Comparison of ENCODE assay signal across 8 cellular contexts in the genomic region with DNA sequence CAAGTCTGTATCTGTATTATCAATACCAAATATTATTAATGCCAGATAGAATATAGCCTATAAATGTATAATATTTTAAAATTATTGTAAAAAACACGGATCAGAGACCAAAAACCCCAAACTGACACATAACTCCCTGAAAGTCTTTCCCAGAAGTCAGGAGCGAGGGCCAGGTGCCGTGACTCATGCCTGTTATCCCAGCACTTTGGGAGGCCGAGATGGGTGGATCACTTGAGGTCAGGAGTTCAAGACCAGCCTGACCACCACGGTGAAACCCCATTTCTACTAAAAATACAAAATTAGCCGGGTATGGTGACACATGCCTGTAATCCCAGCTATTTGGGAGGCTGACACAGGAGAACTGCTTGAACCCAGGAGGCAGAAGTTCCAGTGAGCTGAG. TPM values are rescaled to one million over a fixed set of nuclear protein-coding genes. Genes with fewer than 3 reads are reported as not detected.
DNase-seq lines count a peak whose midpoint lies in the region; ATAC-seq and TF ChIP-seq lines count a peak whose summit lies in the region.
"Not testable (repeated sequence)": the region's sequence is repeated elsewhere in the genome, so short reads cannot be mapped to it uniquely, and the experiment has no call there.

No MANE protein-coding gene starts in this region.

- not testable (repeated sequence) for TF ChIP-seq POLR2A in gastroesophageal sphincter (IDR thresholded peaks at IDR 0.05)

- intact Hi-C loops in mammary epithelial cell (cut with micrococcal nuclease), result not testable (repeated sequence)

- dilution Hi-C loops in mammary epithelial cell (cut with HindIII; ENCODE audit: low sequenced_read_pairs), result not testable (repeated sequence)

- peak overlapping the region; percentile 46 for H3K9ac ChIP-seq in mammary epithelial cell (ENCODE audit: insufficient read depth, low read length)

- peak overlapping the region; percentile 37 for H3K4me2 ChIP-seq in mammary epithelial cell (ENCODE audit: insufficient read depth, low read depth, low read length)

- not testable (repeated sequence) for H3K9me3 Mint-ChIP-seq in activated naive CD8-positive, alpha-beta T cell (ENCODE audit: low read depth); natural killer cell treated with Interleukin-12 subunit alpha and Interleukin-12 subunit beta and Interleukin-15 and Interleukin-18, amount 100 ng/mL, for 72 hours; stimulated activated naive CD8-positive, alpha-beta T cell treated with anti-CD3 and anti-CD28 coated beads, Interleukin-15, Interleukin-2, amounts not matched to agents 100 ng/mL and 50 ng/mL, for 24 hours

- in situ Hi-C loops in mammary epithelial cell (cut with MboI; ENCODE audit: low sequenced_read_pairs in 2 of 2), result not testable (repeated sequence)

- H3K27ac ChIP-seq in ACC112 (ENCODE audit: low read depth, low read length), result peak overlapping the region; percentile 96
- peak overlapping the region; percentile 84 for H3K27ac ChIP-seq in mammary epithelial cell (ENCODE audit: insufficient read depth, low read depth, low read length)
- peak overlapping the region in 3 of 4 donors; percentile 5 to 47 (median 29) for H3K27ac ChIP-seq in gastroesophageal sphincter

- peak; percentile 10; the same call in 2 of the 3 replicates for ATAC-seq in SK-N-SH treated with all-trans-retinoic acid at 6 μM for 48 hours
- ATAC-seq in gastroesophageal sphincter; natural killer cell treated with Interleukin-12 subunit alpha and Interleukin-12 subunit beta and Interleukin-15 and Interleukin-18, amount 100 ng/mL, for 72 hours: not testable (repeated sequence)

- peaks cover 71% of the 10 kb centered on the region for H3K4me1 Mint-ChIP-seq in activated naive CD8-positive, alpha-beta T cell (ENCODE audit: low read depth)
- H3K4me1 Mint-ChIP-seq in natural killer cell treated with Interleukin-12 subunit alpha and Interleukin-12 subunit beta and Interleukin-15 and Interleukin-18, amount 100 ng/mL, for 72 hours (ENCODE audit: low read depth in 2 of 2), result peaks cover 63 to 68% of the 10 kb centered on the region in 2 donors
- peaks cover 87% of the 10 kb centered on the region for H3K4me1 Mint-ChIP-seq in stimulated activated naive CD8-positive, alpha-beta T cell treated with anti-CD3 and anti-CD28 coated beads, Interleukin-15, Interleukin-2, amounts not matched to agents 100 ng/mL and 50 ng/mL, for 24 hours (ENCODE audit: low read depth)

- CTCF ChIA-PET in mammary epithelial cell (lab: Charles Lee; ENCODE audit: low non-redundant PET), result not testable (repeated sequence)

- not testable (repeated sequence) for TF ChIP-seq EP300 in gastroesophageal sphincter (IDR thresholded peaks at IDR 0.05)

- not testable (repeated sequence) for TF ChIP-seq CTCF in mammary epithelial cell (conservative IDR thresholded peaks at IDR 0.05 in 1 of 2, IDR thresholded peaks at IDR 0.05 in 1 of 2; ENCODE audit: extremely low read depth in 1 of 2, insufficient read depth in 1 of 2, low read depth in 1 of 2, low read length in 2 of 2); gastroesophageal sphincter (IDR thresholded peaks at IDR 0.05)

- H3K27me3 Mint-ChIP-seq in activated naive CD8-positive, alpha-beta T cell; natural killer cell treated with Interleukin-12 subunit alpha and Interleukin-12 subunit beta and Interleukin-15 and Interleukin-18, amount 100 ng/mL, for 72 hours; stimulated activated naive CD8-positive, alpha-beta T cell treated with anti-CD3 and anti-CD28 coated beads, Interleukin-15, Interleukin-2, amounts not matched to agents 100 ng/mL and 50 ng/mL, for 24 hours: not testable (repeated sequence)

- H3K36me3 ChIP-seq in ACC112 (ENCODE audit: insufficient read depth, low read length), result peaks cover 34% of the 10 kb centered on the region
- H3K36me3 ChIP-seq in mammary epithelial cell (ENCODE audit: insufficient read depth, low read length), result peaks cover 17% of the 10 kb centered on the region
- H3K36me3 ChIP-seq in gastroesophageal sphincter, result peaks cover 0 to 23% of the 10 kb centered on the region in 2 donors

- H3K4me1 ChIP-seq in ACC112 (ENCODE audit: control insufficient read depth, insufficient read depth, low read length, unreplicated experiment) (peaks cover 54% of the 10 kb centered on the region), mammary epithelial cell (ENCODE audit: insufficient read depth, low read length) (peaks cover 28% of the 10 kb centered on the region), gastroesophageal sphincter (peaks cover 9 to 51% (median 20%) of the 10 kb centered on the region in 3 donors)

- H3K9me3 ChIP-seq in mammary epithelial cell (replicated peaks; ENCODE audit: insufficient read depth, low read length), result not testable (repeated sequence)
- H3K9me3 ChIP-seq in gastroesophageal sphincter, result peaks cover 0 to 19% (median 0%) of the 10 kb centered on the region in 3 donors

- H3K36me3 Mint-ChIP-seq in activated naive CD8-positive, alpha-beta T cell, result peaks cover 27% of the 10 kb centered on the region
- peaks cover 32% of the 10 kb centered on the region for H3K36me3 Mint-ChIP-seq in natural killer cell treated with Interleukin-12 subunit alpha and Interleukin-12 subunit beta and Interleukin-15 and Interleukin-18, amount 100 ng/mL, for 72 hours
- peaks cover 62% of the 10 kb centered on the region for H3K36me3 Mint-ChIP-seq in stimulated activated naive CD8-positive, alpha-beta T cell treated with anti-CD3 and anti-CD28 coated beads, Interleukin-15, Interleukin-2, amounts not matched to agents 100 ng/mL and 50 ng/mL, for 24 hours (ENCODE audit: low read depth)

- peak overlapping the region; percentile 64 for H3K4me3 Mint-ChIP-seq in activated naive CD8-positive, alpha-beta T cell
- H3K4me3 Mint-ChIP-seq in natural killer cell treated with Interleukin-12 subunit alpha and Interleukin-12 subunit beta and Interleukin-15 and Interleukin-18, amount 100 ng/mL, for 72 hours, result peak overlapping the region; percentile 32
- peak overlapping the region; percentile 48 for H3K4me3 Mint-ChIP-seq in stimulated activated naive CD8-positive, alpha-beta T cell treated with anti-CD3 and anti-CD28 coated beads, Interleukin-15, Interleukin-2, amounts not matched to agents 100 ng/mL and 50 ng/mL, for 24 hours

- 32% methylated on average over 6 of the region's 6 CpGs for WGBS in mammary epithelial cell (ENCODE audit: low coverage, missing lambda C conversion rate)
- 49 to 86% methylated on average over 5 to 6 of the region's 6 CpGs for WGBS in gastroesophageal sphincter (ENCODE audit: low coverage in 1 of 2), 2 donors

- BruUV-seq in mammary epithelial cell (replicated peaks; lab: Mats Ljungman, UMichigan), result not testable (repeated sequence)

- peak overlapping the region; percentile 95 for H3K27ac Mint-ChIP-seq in activated naive CD8-positive, alpha-beta T cell
- peak overlapping the region; percentile 60 to 75 for H3K27ac Mint-ChIP-seq in natural killer cell treated with Interleukin-12 subunit alpha and Interleukin-12 subunit beta and Interleukin-15 and Interleukin-18, amount 100 ng/mL, for 72 hours
- peak overlapping the region; percentile 94 for H3K27ac Mint-ChIP-seq in stimulated activated naive CD8-positive, alpha-beta T cell treated with anti-CD3 and anti-CD28 coated beads, Interleukin-15, Interleukin-2, amounts not matched to agents 100 ng/mL and 50 ng/mL, for 24 hours

- 0 out of 2 replicates have a peak overlapping the region, but pooled peaks have one; percentile 43 for H3K4me3 ChIP-seq in ACC112 (ENCODE audit: low read depth, low read length)
- H3K4me3 ChIP-seq in mammary epithelial cell (replicated peaks in 1 of 3; ENCODE audit: insufficient read depth in 1 of 3, low read depth in 2 of 3, low read length in 3 of 3); gastroesophageal sphincter: not testable (repeated sequence)

- H4K20me1 ChIP-seq in mammary epithelial cell (ENCODE audit: insufficient read depth, low read length), result not testable (repeated sequence)

- H3K79me2 ChIP-seq in ACC112 (ENCODE audit: control insufficient read depth, insufficient read depth, low read length, unreplicated experiment) (peaks cover 92% of the 10 kb centered on the region), mammary epithelial cell (ENCODE audit: insufficient read depth, low read length) (peaks cover 97% of the 10 kb centered on the region)

- DNase-seq in HT1080 (ENCODE audit: low read depth) (peak; percentile 50), mammary epithelial cell (peak; percentile 50)
- DNase-seq in natural killer cell treated with Interleukin-12 subunit alpha and Interleukin-12 subunit beta and Interleukin-15 and Interleukin-18, amount 100 ng/mL, for 72 hours (ENCODE audit: low spot score), result not testable (repeated sequence)

- not testable (repeated sequence) for H2AFZ ChIP-seq in ACC112 (ENCODE audit: low read length, unreplicated experiment); mammary epithelial cell (ENCODE audit: low read depth, low read length)

- not testable (repeated sequence) for H3K27me3 ChIP-seq in ACC112 (ENCODE audit: insufficient read depth, low read length); mammary epithelial cell (ENCODE audit: insufficient read depth, low read length); gastroesophageal sphincter

RNA-seq across cellular contexts. Expression of a gene that starts 35.5 kb away (rescaled TPM):
- 446 and 533 TPM in 2 replicates for total RNA-seq in HT1080 (2014; rRNA removed; shearing (Covaris generic))
- polyA plus RNA-seq in HT1080 (2015; cell fraction: cytosol; rRNA removed), result 574 and 638 TPM in 2 replicates
- 279 and 303 TPM in 2 replicates for polyA plus RNA-seq in HT1080 (2015; cell fraction: nucleus; rRNA removed)
- 100 to 1,000 TPM; 326 to 442 TPM for total RNA-seq in mammary epithelial cell
- polyA plus RNA-seq in mammary epithelial cell, result 411 TPM
- 469 TPM for polyA minus RNA-seq in mammary epithelial cell
- total RNA-seq in gastroesophageal sphincter, result 100 to 1,000 TPM; 226 to 282 (median 255) TPM
- total RNA-seq in natural killer cell treated with Interleukin-12 subunit alpha and Interleukin-12 subunit beta and Interleukin-15 and Interleukin-18, amount 100 ng/mL, for 72 hours, result 100 to 1,000 TPM; 221 to 318 TPM

RNA-seq across cellular contexts. Expression of a gene that starts 39.6 kb away (rescaled TPM):
- 33.0 and 38.3 TPM in 2 replicates for total RNA-seq in HT1080 (2014; rRNA removed; shearing (Covaris generic))
- polyA plus RNA-seq in HT1080 (2015; cell fraction: cytosol; rRNA removed), result 35.1 and 43.0 TPM in 2 replicates
- 80.4 and 80.8 TPM in 2 replicates for polyA plus RNA-seq in HT1080 (2015; cell fraction: nucleus; rRNA removed)
- 10 to 100 TPM; 39.5 to 74.3 TPM for total RNA-seq in mammary epithelial cell
- polyA plus RNA-seq in mammary epithelial cell, result 12.8 TPM
- polyA minus RNA-seq in mammary epithelial cell, result 6.2 TPM
- 10 to 100 TPM; 16.0 to 38.3 (median 17.9) TPM for total RNA-seq in gastroesophageal sphincter
- total RNA-seq in natural killer cell treated with Interleukin-12 subunit alpha and Interleukin-12 subunit beta and Interleukin-15 and Interleukin-18, amount 100 ng/mL, for 72 hours, result 10 to 100 TPM; 62.1 to 85.1 TPM

Comparison
In these comparisons a context has a peak if more than half of its experiments do, and no peak if none do; other contexts are left out.
1. H3K27ac ChIP-seq: peak in every context shown above with its lines; median percentile 96 in ACC112; 84 in mammary epithelial cell; 29 in gastroesophageal sphincter.